ENCODE assay signal across 14 cellular contexts in the genomic region with DNA sequence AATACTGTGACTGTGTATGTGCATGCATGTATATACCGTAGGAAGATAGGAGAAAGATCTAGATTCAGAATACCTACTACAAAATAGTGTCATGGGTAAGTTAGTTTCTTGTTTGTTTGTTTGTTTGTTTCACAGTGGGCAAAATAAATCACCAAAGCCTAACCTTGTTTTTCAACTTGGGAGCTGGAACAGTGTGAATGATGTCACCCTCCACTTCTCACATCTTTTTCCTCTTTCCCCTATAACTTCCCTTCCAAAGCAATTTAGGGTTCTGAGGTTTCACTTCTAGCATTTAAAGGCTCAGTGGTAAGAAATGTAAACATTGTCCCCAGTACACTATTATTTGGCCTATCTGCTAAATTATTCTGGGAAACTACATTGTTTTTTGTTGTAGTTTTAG. TPM values are rescaled to one million over a fixed set of nuclear protein-coding genes. Genes with fewer than 3 reads are reported as not detected.
DNase-seq lines count a peak whose midpoint lies in the region; ATAC-seq and TF ChIP-seq lines count a peak whose summit lies in the region.
"Had no signal": no experiment of that assay in that cellular context is flagged by ENCODE, and none has a peak within 500 bp of the region (broad histone marks: within the 10 kb centered on the region; RNA-seq: fewer than 3 reads in every experiment).

No MANE protein-coding gene starts in this region.

- peak overlapping the region; percentile 33; the same call in 1 of the 2 replicates for H3K4me2 ChIP-seq in BLaER1

- H3K9me3 ChIP-seq in BLaER1, result no peaks in the 10 kb centered on the region
- H3K9me3 ChIP-seq: tibial artery had no signal

- H3K27me3 Mint-ChIP-seq in HFFc6 (ENCODE audit: insufficient read depth) (no peaks in the 10 kb centered on the region), chondrocyte (ENCODE audit: low read depth) (no peaks in the 10 kb centered on the region), mesothelial cell of epicardium (ENCODE audit: low read depth) (no peaks in the 10 kb centered on the region)
- no peaks in the 10 kb centered on the region for H3K27me3 Mint-ChIP-seq in stimulated activated memory B cell treated with anti-CD40 and anti-IgM and Interleukin-4, amounts not matched to agents 10 μg/mL and 1 μg/mL and 100 μg/mL, for 72 hours
- H3K27me3 Mint-ChIP-seq: activated CD4-positive, alpha-beta memory T cell treated with anti-CD3 and anti-CD28 coated beads for 36 hours had no signal

- ATAC-seq in stimulated activated memory B cell treated with anti-CD40 and anti-IgM and Interleukin-4, amounts not matched to agents 10 μg/mL and 1 μg/mL and 100 μg/mL, for 72 hours, result no peak
- ATAC-seq: esophagus mucosa had no signal

- H3K4me3 ChIP-seq in BLaER1, result no peak overlapping the region
- H3K4me3 ChIP-seq: tibial artery had no signal

- H3K27ac Mint-ChIP-seq in HFFc6, result peak overlapping the region; percentile 41
- H3K27ac Mint-ChIP-seq in chondrocyte (ENCODE audit: unreplicated experiment), result peak overlapping the region; percentile 81
- H3K27ac Mint-ChIP-seq in mesothelial cell of epicardium, result peak overlapping the region; percentile 71
- no peak overlapping the region for H3K27ac Mint-ChIP-seq in stimulated activated memory B cell treated with anti-CD40 and anti-IgM and Interleukin-4, amounts not matched to agents 10 μg/mL and 1 μg/mL and 100 μg/mL, for 72 hours
- H3K27ac Mint-ChIP-seq: activated CD4-positive, alpha-beta memory T cell treated with anti-CD3 and anti-CD28 coated beads for 36 hours; activated T-helper 1 cell treated with anti-CD3 and anti-CD28 coated beads, Interleukin-12 subunit alpha, Interleukin-12 subunit beta, Interleukin-2, Interleukin-4 antibody, amounts not matched to agents 30 ng/mL and 10 ng/mL and 1 ng/mL, durations not matched to agents 14 hours and 24 hours and 36 hours; nephron progenitor cell had no signal

- H3K9me3 Mint-ChIP-seq in HFFc6, result no peaks in the 10 kb centered on the region
- no peaks in the 10 kb centered on the region for H3K9me3 Mint-ChIP-seq in chondrocyte (ENCODE audit: low read depth)
- H3K9me3 Mint-ChIP-seq in mesothelial cell of epicardium, result no peaks in the 10 kb centered on the region
- H3K9me3 Mint-ChIP-seq in stimulated activated memory B cell treated with anti-CD40 and anti-IgM and Interleukin-4, amounts not matched to agents 10 μg/mL and 1 μg/mL and 100 μg/mL, for 72 hours, result no peaks in the 10 kb centered on the region
- H3K9me3 Mint-ChIP-seq: activated CD4-positive, alpha-beta memory T cell treated with anti-CD3 and anti-CD28 coated beads for 36 hours; activated T-helper 1 cell treated with anti-CD3 and anti-CD28 coated beads, Interleukin-12 subunit alpha, Interleukin-12 subunit beta, Interleukin-2, Interleukin-4 antibody, amounts not matched to agents 30 ng/mL and 10 ng/mL and 1 ng/mL, durations not matched to agents 14 hours and 24 hours and 36 hours; nephron progenitor cell had no signal

- H4K20me1 ChIP-seq in BLaER1, result peaks cover 29% of the 10 kb centered on the region; the same call in 1 of the 2 replicates

- peaks cover 26% of the 10 kb centered on the region for H3K4me1 ChIP-seq in BLaER1

- H3K36me3 ChIP-seq in BLaER1, result peaks cover 20% of the 10 kb centered on the region
- H3K36me3 ChIP-seq: tibial artery had no signal

- no peak for DNase-seq in HFFc6
- no peak for DNase-seq in chondrocyte (ENCODE audit: low spot score)
- DNase-seq in mesothelial cell of epicardium (ENCODE audit: low spot score in 2 of 2, unreplicated experiment in 2 of 2), result no peak
- DNase-seq in activated gamma-delta T cell treated with Interleukin-2 at 50 U/mL for 16 hours, result no peak
- no peak for DNase-seq in NAMALWA (ENCODE audit: low spot score)
- no peak for DNase-seq in stimulated activated naive CD4-positive, alpha-beta T cell (lab: John Stamatoyannopoulos, UW)
- DNase-seq: activated CD4-positive, alpha-beta memory T cell treated with anti-CD3 and anti-CD28 coated beads for 36 hours; NCI-H1092; nephron progenitor cell; tibial artery had no signal

- peaks cover 27% of the 10 kb centered on the region for H3K36me3 Mint-ChIP-seq in HFFc6 (ENCODE audit: low read depth)
- no peaks in the 10 kb centered on the region for H3K36me3 Mint-ChIP-seq in chondrocyte (ENCODE audit: low read depth)
- H3K36me3 Mint-ChIP-seq in mesothelial cell of epicardium, result no peaks in the 10 kb centered on the region
- H3K36me3 Mint-ChIP-seq in stimulated activated memory B cell treated with anti-CD40 and anti-IgM and Interleukin-4, amounts not matched to agents 10 μg/mL and 1 μg/mL and 100 μg/mL, for 72 hours, result peaks cover 17% of the 10 kb centered on the region

- H3K27ac ChIP-seq in BLaER1, result no peak overlapping the region
- H3K27ac ChIP-seq: tibial artery had no signal

- H3K9ac ChIP-seq in BLaER1, result no peak overlapping the region

- H3K4me3 Mint-ChIP-seq in HFFc6, result peak overlapping the region; percentile 34; the same call in 1 of the 2 replicates
- no peak overlapping the region for H3K4me3 Mint-ChIP-seq in chondrocyte (ENCODE audit: unreplicated experiment)
- H3K4me3 Mint-ChIP-seq in mesothelial cell of epicardium, result no peak overlapping the region
- H3K4me3 Mint-ChIP-seq in stimulated activated memory B cell treated with anti-CD40 and anti-IgM and Interleukin-4, amounts not matched to agents 10 μg/mL and 1 μg/mL and 100 μg/mL, for 72 hours, result no peak overlapping the region
- H3K4me3 Mint-ChIP-seq: activated CD4-positive, alpha-beta memory T cell treated with anti-CD3 and anti-CD28 coated beads for 36 hours; activated T-helper 1 cell treated with anti-CD3 and anti-CD28 coated beads, Interleukin-12 subunit alpha, Interleukin-12 subunit beta, Interleukin-2, Interleukin-4 antibody, amounts not matched to agents 30 ng/mL and 10 ng/mL and 1 ng/mL, durations not matched to agents 14 hours and 24 hours and 36 hours; nephron progenitor cell had no signal

- no peaks in the 10 kb centered on the region for H3K27me3 ChIP-seq in BLaER1
- H3K27me3 ChIP-seq: tibial artery had no signal

- TF ChIP-seq CTCF in HFFc6 (IDR thresholded peaks at IDR 0.05), result no peak
- no peak for TF ChIP-seq CTCF in chondrocyte (IDR thresholded peaks at IDR 0.05)
- no peak for TF ChIP-seq CTCF in mesothelial cell of epicardium (IDR thresholded peaks at IDR 0.05; ENCODE audit: unreplicated experiment)

- peaks cover 81% of the 10 kb centered on the region for H3K4me1 Mint-ChIP-seq in HFFc6 (ENCODE audit: low read depth)
- peaks cover 42% of the 10 kb centered on the region for H3K4me1 Mint-ChIP-seq in chondrocyte (ENCODE audit: low read depth)
- H3K4me1 Mint-ChIP-seq in mesothelial cell of epicardium, result peaks cover 18% of the 10 kb centered on the region
- peaks cover 23% of the 10 kb centered on the region for H3K4me1 Mint-ChIP-seq in stimulated activated memory B cell treated with anti-CD40 and anti-IgM and Interleukin-4, amounts not matched to agents 10 μg/mL and 1 μg/mL and 100 μg/mL, for 72 hours

RNA-seq across cellular contexts. Expression of a gene that starts 5.4 kb away (rescaled TPM):
- total RNA-seq in HFFc6 (2021; fragmentation: NEBNext Ultra II Directional; extraction: Animal tissue kit (Norgen Biotek cat#: 25700)), result 1 to 10 TPM in 4 of 6 experiments, under 1 TPM in 2; 0.73 to 4.5 (median 1.1) TPM
- total RNA-seq in chondrocyte (not detected in 3 replicates), mesothelial cell of epicardium (not detected in 3 replicates)
- total RNA-seq: activated CD4-positive, alpha-beta memory T cell treated with anti-CD3 and anti-CD28 coated beads for 36 hours; activated T-helper 1 cell treated with anti-CD3 and anti-CD28 coated beads, Interleukin-12 subunit alpha, Interleukin-12 subunit beta, Interleukin-2, Interleukin-4 antibody, amounts not matched to agents 30 ng/mL and 10 ng/mL and 1 ng/mL, durations not matched to agents 14 hours and 24 hours and 36 hours; esophagus mucosa had no signal
